9 cellular contexts compared by ENCODE assay signal in the genomic region with DNA sequence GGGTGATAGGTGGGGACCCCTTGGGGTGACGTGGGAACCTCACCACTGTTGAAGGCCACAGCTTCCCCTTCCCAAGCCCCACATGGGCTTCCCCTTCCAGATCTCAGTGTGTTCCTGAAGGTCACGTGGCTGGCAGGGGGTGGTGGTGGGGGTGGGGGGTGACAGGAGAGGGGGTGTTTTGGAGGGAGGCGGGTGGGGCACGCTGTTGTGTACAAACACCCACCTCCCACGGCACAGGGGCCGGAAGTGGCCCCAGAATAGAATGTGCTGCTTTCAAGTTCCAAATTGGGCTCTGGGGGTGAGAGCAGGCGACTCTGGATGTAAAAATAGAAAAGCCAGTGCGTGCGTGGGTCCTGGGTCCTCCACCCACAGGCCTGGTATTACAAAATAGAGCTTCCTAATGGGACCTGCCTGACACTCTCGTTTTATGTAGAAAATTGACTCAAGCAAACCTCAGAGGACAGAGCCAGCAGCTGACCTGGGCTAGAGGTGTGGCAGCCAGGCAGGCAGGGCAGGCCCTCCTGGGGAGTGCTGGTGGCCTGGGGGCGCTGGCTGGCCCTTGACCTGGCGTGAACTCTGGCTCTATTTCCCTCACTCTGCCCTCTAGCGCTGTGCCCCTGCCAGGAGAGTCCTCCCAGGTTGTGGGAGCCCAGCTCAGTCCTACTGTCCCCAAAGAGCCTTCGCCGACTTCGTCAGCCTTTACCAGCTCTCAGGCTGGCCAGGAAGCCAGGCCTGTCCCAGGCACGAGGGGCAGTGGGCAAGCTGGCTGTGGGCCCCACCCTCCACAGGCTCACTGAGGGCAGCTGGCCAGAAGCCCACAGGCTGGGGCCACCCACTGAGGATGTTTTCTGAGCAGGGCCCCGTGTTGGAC. TPM values are rescaled to one million over a fixed set of nuclear protein-coding genes. Genes with fewer than 3 reads are reported as not detected.
DNase-seq lines count a peak whose midpoint lies in the region; ATAC-seq and TF ChIP-seq lines count a peak whose summit lies in the region.
"Had no signal": no experiment of that assay in that cellular context is flagged by ENCODE, and none has a peak within 500 bp of the region (broad histone marks: within the 10 kb centered on the region; RNA-seq: fewer than 3 reads in every experiment).

No MANE protein-coding gene starts in this region.

- no peaks in the 10 kb centered on the region for H3K27me3 ChIP-seq in heart left ventricle
- no peaks in the 10 kb centered on the region for H3K27me3 ChIP-seq in GM23248 (replicated peaks; ENCODE audit: insufficient read depth)

- in situ Hi-C loops in GM23248 (cut with MboI): no loop called here

- H3F3A ChIP-seq in GM23248 (ENCODE audit: insufficient read depth): no peaks in the 10 kb centered on the region

- H2AFZ ChIP-seq in GM23248: no peak overlapping the region

- peak; percentile 78 for DNase-seq in NK-92 treated with Interleukin-12 subunit alpha and Interleukin-12 subunit beta, amount 100 ng/mL, for 24 hours (lab: John Stamatoyannopoulos, UW)
- DNase-seq in NK-92 (lab: John Stamatoyannopoulos, UW; ENCODE audit: unreplicated experiment): no peak
- DNase-seq in heart left ventricle: peak in 4 of 5 donors; percentile 52 to 75 (median 60)
- DNase-seq in stimulated activated CD8-positive, alpha-beta memory T cell treated with anti-CD3 and anti-CD28 coated beads, Interleukin-4, amount 100 ng/mL, for 4 hours (ENCODE audit: low read depth in 2 of 2, low spot score in 1 of 2): peak; percentile 35 to 71
- DNase-seq in GM23248: no peak
- no peak for DNase-seq in epidermal melanocyte (ENCODE audit: insufficient read length, low spot score)

- intact Hi-C loops in heart left ventricle (cut with DNase I): no loop called here

- H3K36me3 ChIP-seq in heart left ventricle: no peaks in the 10 kb centered on the region
- no peaks in the 10 kb centered on the region for H3K36me3 ChIP-seq in GM23248 (ENCODE audit: low read depth)

- H3K27ac ChIP-seq in heart left ventricle (peak overlapping the region; percentile 52 to 89 (median 84)), GM23248 (no peak overlapping the region)
- H3K27ac ChIP-seq: 22Rv1 had no signal

- TF ChIP-seq CTCF in heart left ventricle (IDR thresholded peaks at IDR 0.05): peak in 2 of 12 donors; percentile 11 to 34

- H3K9ac ChIP-seq in GM23248: no peak overlapping the region

- H3K9me2 ChIP-seq in GM23248 (ENCODE audit: insufficient read depth): no peaks in the 10 kb centered on the region

- H4K20me1 ChIP-seq in GM23248 (ENCODE audit: insufficient read depth): no peaks in the 10 kb centered on the region

- H3K4me3 ChIP-seq in heart left ventricle: no peak overlapping the region
- no peak overlapping the region for H3K4me3 ChIP-seq in GM23248

- H3K9me3 ChIP-seq in heart left ventricle (peaks cover 0 to 13% (median 0%) of the 10 kb centered on the region in 12 donors), GM23248 (ENCODE audit: low read depth) (no peaks in the 10 kb centered on the region)

- TF ChIP-seq POLR2A in heart left ventricle (IDR thresholded peaks at IDR 0.05): no peak

- no peak overlapping the region for H3K4me2 ChIP-seq in GM23248 (ENCODE audit: unreplicated experiment)

- WGBS in heart left ventricle, 4 donors: 36 to 49% (median 45%) methylated on average over 10 to 18 of the region's 18 CpGs
- WGBS in GM23248 (ENCODE audit: low coverage in 1 of 2, low lambda C conversion rate in 2 of 2, missing lambda C conversion rate in 2 of 2), 2 experiments: 58% methylated on average over 15 to 18 of the region's 18 CpGs

- H3K4me1 ChIP-seq in heart left ventricle (peaks cover 7 to 63% (median 32%) of the 10 kb centered on the region in 12 donors), GM23248 (ENCODE audit: insufficient read depth) (no peaks in the 10 kb centered on the region)

- ATAC-seq in HG03095 (IDR thresholded peaks at IDR 0.05; ENCODE audit: unreplicated experiment): peak; percentile 66
- peak; percentile 37 to 39 for ATAC-seq in activated CD4-positive, CD25-positive, alpha-beta regulatory T cell treated with anti-CD3 and anti-CD28 coated beads, Interleukin-2, amount 50 U/mL, for 24 hours
- peak; percentile 38 to 67 (median 66) for ATAC-seq in heart left ventricle

- H3K79me2 ChIP-seq in GM23248 (ENCODE audit: insufficient read depth): no peaks in the 10 kb centered on the region

RNA-seq across cellular contexts. Expression of a gene that starts 5.4 kb away (rescaled TPM):
- total RNA-seq in heart left ventricle: 10 to 100 TPM; 10.4 to 70.2 (median 23.5) TPM
- polyA plus RNA-seq in heart left ventricle (10 to 100 TPM; 17.1 to 24.5 TPM), GM23248 (2016; fragmentation: Nextera tagmentation; extraction: Ambion mirVana) (19.1 and 20.9 TPM in 2 replicates)
- 31.2 and 46.3 TPM in 2 replicates for total RNA-seq in GM23248 (2014; rRNA removed; shearing (Covaris generic))

RNA-seq across cellular contexts. Expression of a gene that starts 31.3 kb away (rescaled TPM):
- 10 to 100 TPM; 12.6 to 94.5 (median 23.4) TPM for total RNA-seq in heart left ventricle
- polyA plus RNA-seq in heart left ventricle (10 to 100 TPM; 21.7 to 37.3 TPM), GM23248 (2016; fragmentation: Nextera tagmentation; extraction: Ambion mirVana) (40.6 and 41.0 TPM in 2 replicates)
- 55.2 and 64.6 TPM in 2 replicates for total RNA-seq in GM23248 (2014; rRNA removed; shearing (Covaris generic))

RNA-seq across cellular contexts. Expression of a gene that starts 56.2 kb away (rescaled TPM):
- total RNA-seq in heart left ventricle: 100 to 1,000 TPM; 179 to 275 (median 215) TPM
- polyA plus RNA-seq in heart left ventricle (100 to 1,000 TPM; 193 to 269 TPM), GM23248 (2016; fragmentation: Nextera tagmentation; extraction: Ambion mirVana) (175 and 181 TPM in 2 replicates)
- 188 and 219 TPM in 2 replicates for total RNA-seq in GM23248 (2014; rRNA removed; shearing (Covaris generic))

Comparison
In these comparisons a context has a peak if more than half of its experiments do, and no peak if none do; other contexts are left out.
1. DNase-seq: peak in NK-92 treated with Interleukin-12 subunit alpha and Interleukin-12 subunit beta, amount 100 ng/mL, for 24 hours (single experiment), heart left ventricle (4 of 5) and stimulated activated CD8-positive, alpha-beta memory T cell treated with anti-CD3 and anti-CD28 coated beads, Interleukin-4, amount 100 ng/mL, for 4 hours (2 of 2); none in NK-92 (single experiment), GM23248 (single experiment) and epidermal melanocyte (single experiment).
2. Peak in every context shown above with its lines, with median percentiles within 50 percentile points of each other: ATAC-seq.